Comparison of ENCODE assay signal across 25 cellular contexts in genomic region chr3:50658831-50659230, GRCh38. TPM values are rescaled to one million over a fixed set of nuclear protein-coding genes. Genes with fewer than 3 reads are reported as not detected.
DNase-seq lines count a peak whose midpoint lies in the region; ATAC-seq and TF ChIP-seq lines count a peak whose summit lies in the region.
"Had no signal": no experiment of that assay in that cellular context is flagged by ENCODE, and none has a peak within 500 bp of the region (broad histone marks: within the 10 kb centered on the region; RNA-seq: fewer than 3 reads in every experiment).

No MANE protein-coding gene starts in this region.

- H3K36me3 Mint-ChIP-seq in endodermal cell (ENCODE audit: low read depth): no peaks in the 10 kb centered on the region
- no peaks in the 10 kb centered on the region for H3K36me3 Mint-ChIP-seq in stimulated activated memory B cell treated with anti-CD40 and anti-IgM and Interleukin-4, amounts not matched to agents 10 μg/mL and 1 μg/mL and 100 μg/mL, for 72 hours
- H3K36me3 Mint-ChIP-seq: CD8-positive, alpha-beta T cell had no signal

- peak; percentile 46 for DNase-seq in activated CD8-positive, alpha-beta memory T cell treated with anti-CD3 and anti-CD28 coated beads, Interleukin-2, amount 50 U/mL, for 48 hours
- DNase-seq in activated CD8-positive, alpha-beta memory T cell treated with anti-CD3 and anti-CD28 coated beads, Interleukin-2, amount 50 U/mL, for 4 hours: no peak
- DNase-seq in DND-41 (peak; percentile 3), endodermal cell (peak; percentile 13), tibial nerve (ENCODE audit: low spot score in 2 of 2) (no peak), globus pallidus (ENCODE audit: low spot score) (no peak)
- DNase-seq: 8988T; Calu3; CD8-positive, alpha-beta T cell; DMS153; Karpas-422; MV-4-11; NCI-H1105 treated with DMSO at 0.1 percent for 48 hours; NCI-H1694; NCI-H2081; NCI-H2171; NCI-H345; NCI-H524; NCI-H774; Right ventricle myocardium superior had no signal

- WGBS in endodermal cell (ENCODE audit: insufficient coverage in 1 of 2, insufficient read length in 1 of 2), 2 experiments: 92 to 100% methylated on average over 2 to 3 of the region's 3 CpGs
- 97 to 100% methylated on average over 3 of the region's 3 CpGs for WGBS in tibial nerve, 2 donors

- H4K20me1 ChIP-seq in DND-41 (ENCODE audit: insufficient read depth, low read length): 0 out of 2 replicates have a peak, but pooled peaks cover 3% of the 10 kb centered on the region

- H3K9me3 ChIP-seq in DND-41 (ENCODE audit: insufficient read depth, low read length, severe bottlenecking) (no peaks in the 10 kb centered on the region), endodermal cell (ENCODE audit: control insufficient read depth, low read length) (no peaks in the 10 kb centered on the region), tibial nerve (no peaks in the 10 kb centered on the region)
- H3K9me3 ChIP-seq: BLaER1 treated with 17β-estradiol and CSF1 and Interleukin-3, amounts not matched to agents 10 nM and 100 nM; HAP-1 had no signal

- H3K79me2 ChIP-seq in DND-41 (ENCODE audit: insufficient read depth, low read length): no peaks in the 10 kb centered on the region

- no peak overlapping the region for H3K4me3 ChIP-seq in DND-41 (ENCODE audit: low read depth in 1 of 2, low read length in 2 of 2)
- no peak overlapping the region for H3K4me3 ChIP-seq in endodermal cell (ENCODE audit: low read length)
- H3K4me3 ChIP-seq in tibial nerve: no peak overlapping the region
- H3K4me3 ChIP-seq: BLaER1 treated with 17β-estradiol and CSF1 and Interleukin-3, amounts not matched to agents 10 nM and 100 nM; GM23338; HAP-1 had no signal

- H3K27me3 ChIP-seq in DND-41 (ENCODE audit: insufficient read depth, low read length, poor library complexity) (no peaks in the 10 kb centered on the region), endodermal cell (ENCODE audit: control insufficient read depth, insufficient read depth, low read length, poor library complexity, severe bottlenecking) (no peaks in the 10 kb centered on the region), tibial nerve (no peaks in the 10 kb centered on the region)
- H3K27me3 ChIP-seq: BLaER1 treated with 17β-estradiol and CSF1 and Interleukin-3, amounts not matched to agents 10 nM and 100 nM had no signal

- no peak overlapping the region for H3K4me2 ChIP-seq in DND-41 (ENCODE audit: insufficient read depth, low read length)
- H3K4me2 ChIP-seq: BLaER1 treated with 17β-estradiol and CSF1 and Interleukin-3, amounts not matched to agents 10 nM and 100 nM; GM23338 had no signal

- peaks cover 8% of the 10 kb centered on the region for H3K27me3 Mint-ChIP-seq in endodermal cell (ENCODE audit: insufficient read depth)
- H3K27me3 Mint-ChIP-seq in stimulated activated memory B cell treated with anti-CD40 and anti-IgM and Interleukin-4, amounts not matched to agents 10 μg/mL and 1 μg/mL and 100 μg/mL, for 72 hours: no peaks in the 10 kb centered on the region

- no peak overlapping the region for H3K9ac ChIP-seq in DND-41 (ENCODE audit: low read depth, low read length)
- no peak overlapping the region for H3K9ac ChIP-seq in endodermal cell (ENCODE audit: extremely low read depth, low read length, poor library complexity, severe bottlenecking)
- H3K9ac ChIP-seq: BLaER1 treated with 17β-estradiol and CSF1 and Interleukin-3, amounts not matched to agents 10 nM and 100 nM had no signal

- no peak for TF ChIP-seq EP300 in tibial nerve (IDR thresholded peaks at IDR 0.05)

- ATAC-seq in DND-41 (ENCODE audit: insufficient read depth, low read depth): no peak
- ATAC-seq in stimulated activated memory B cell treated with anti-CD40 and anti-IgM and Interleukin-4, amounts not matched to agents 10 μg/mL and 1 μg/mL and 100 μg/mL, for 72 hours: peak; percentile 5
- ATAC-seq: CD8-positive, alpha-beta T cell; GM23338 had no signal

- no peak for TF ChIP-seq POLR2A in tibial nerve (IDR thresholded peaks at IDR 0.05)

- no peaks in the 10 kb centered on the region for H3K4me1 ChIP-seq in DND-41 (ENCODE audit: insufficient read depth, low read length)
- H3K4me1 ChIP-seq in endodermal cell (ENCODE audit: control insufficient read depth, insufficient read depth, low read length): no peaks in the 10 kb centered on the region
- no peaks in the 10 kb centered on the region for H3K4me1 ChIP-seq in tibial nerve
- H3K4me1 ChIP-seq: HAP-1 had no signal

- H3K36me3 ChIP-seq in DND-41 (ENCODE audit: insufficient read depth, low read length): no peaks in the 10 kb centered on the region
- no peaks in the 10 kb centered on the region for H3K36me3 ChIP-seq in endodermal cell (ENCODE audit: control insufficient read depth, insufficient read depth, low read length)
- no peaks in the 10 kb centered on the region for H3K36me3 ChIP-seq in tibial nerve
- H3K36me3 ChIP-seq: BLaER1 treated with 17β-estradiol and CSF1 and Interleukin-3, amounts not matched to agents 10 nM and 100 nM; HAP-1 had no signal

- no peak overlapping the region for H2AFZ ChIP-seq in DND-41 (ENCODE audit: low read depth, low read length)
- H2AFZ ChIP-seq: GM23338 had no signal

- no peak overlapping the region for H3K27ac Mint-ChIP-seq in endodermal cell
- no peak overlapping the region for H3K27ac Mint-ChIP-seq in stimulated activated memory B cell treated with anti-CD40 and anti-IgM and Interleukin-4, amounts not matched to agents 10 μg/mL and 1 μg/mL and 100 μg/mL, for 72 hours
- H3K27ac Mint-ChIP-seq: CD8-positive, alpha-beta T cell; GM23338 had no signal

- H3K4me3 Mint-ChIP-seq in endodermal cell: no peak overlapping the region
- no peak overlapping the region for H3K4me3 Mint-ChIP-seq in stimulated activated memory B cell treated with anti-CD40 and anti-IgM and Interleukin-4, amounts not matched to agents 10 μg/mL and 1 μg/mL and 100 μg/mL, for 72 hours
- H3K4me3 Mint-ChIP-seq: CD8-positive, alpha-beta T cell; GM23338 had no signal

- peaks cover 8% of the 10 kb centered on the region for H3K4me1 Mint-ChIP-seq in endodermal cell
- no peaks in the 10 kb centered on the region for H3K4me1 Mint-ChIP-seq in stimulated activated memory B cell treated with anti-CD40 and anti-IgM and Interleukin-4, amounts not matched to agents 10 μg/mL and 1 μg/mL and 100 μg/mL, for 72 hours
- H3K4me1 Mint-ChIP-seq: GM23338 had no signal

- TF ChIP-seq CTCF in DND-41 (IDR thresholded peaks at IDR 0.05; ENCODE audit: borderline replicate concordance, extremely low read depth, low read length, poor library complexity, severe bottlenecking): no peak
- TF ChIP-seq CTCF in endodermal cell (conservative IDR thresholded peaks at IDR 0.05): no peak
- no peak for TF ChIP-seq CTCF in tibial nerve (IDR thresholded peaks at IDR 0.05)

- no peak overlapping the region for H3K27ac ChIP-seq in DND-41 (ENCODE audit: low read length)
- H3K27ac ChIP-seq in endodermal cell (ENCODE audit: low read depth, low read length): no peak overlapping the region
- H3K27ac ChIP-seq in tibial nerve: no peak overlapping the region
- H3K27ac ChIP-seq: BLaER1 treated with 17β-estradiol and CSF1 and Interleukin-3, amounts not matched to agents 10 nM and 100 nM had no signal

- H3K9me3 Mint-ChIP-seq in endodermal cell: no peaks in the 10 kb centered on the region
- no peaks in the 10 kb centered on the region for H3K9me3 Mint-ChIP-seq in stimulated activated memory B cell treated with anti-CD40 and anti-IgM and Interleukin-4, amounts not matched to agents 10 μg/mL and 1 μg/mL and 100 μg/mL, for 72 hours
- H3K9me3 Mint-ChIP-seq: CD8-positive, alpha-beta T cell; GM23338 had no signal

RNA-seq across cellular contexts. Expression of gene DOCK3, which starts 15.9 kb away (rescaled TPM):
- total RNA-seq in endodermal cell (1 to 10 TPM; 7.7 to 8.5 TPM), tibial nerve (1 to 10 TPM; 4.0 to 6.3 (median 5.8) TPM)
- polyA plus RNA-seq in endodermal cell (2013, experiment 1 of 2): 4.2 TPM
- polyA plus RNA-seq in endodermal cell (2013, experiment 2 of 2): 3.9 TPM
- total RNA-seq: OCI-LY7 had no signal

RNA-seq across cellular contexts. Expression of gene MAPKAPK3, which starts 41.9 kb away (rescaled TPM):
- total RNA-seq in endodermal cell (10 to 100 TPM; 37.2 to 39.7 TPM), tibial nerve (10 to 100 TPM; 17.2 to 53.7 (median 18.0) TPM)
- 29.9 TPM for polyA plus RNA-seq in endodermal cell (2013, experiment 1 of 2)
- polyA plus RNA-seq in endodermal cell (2013, experiment 2 of 2): 26.1 TPM

RNA-seq across cellular contexts. Expression of gene CISH, which starts 47.3 kb away (rescaled TPM):
- total RNA-seq in endodermal cell (1 to 10 TPM; 1.2 to 2.0 TPM), tibial nerve (10 to 100 TPM in 1 of 4 donors, 1 to 10 TPM in 3; 5.5 to 15.5 (median 5.8) TPM)
- 3.6 TPM for polyA plus RNA-seq in endodermal cell (2013, experiment 1 of 2)
- 3.7 TPM for polyA plus RNA-seq in endodermal cell (2013, experiment 2 of 2)
- total RNA-seq: OCI-LY7 had no signal

Comparison
In these comparisons a context has a peak if more than half of its experiments do, and no peak if none do; other contexts are left out.
1. DNase-seq: peak in activated CD8-positive, alpha-beta memory T cell treated with anti-CD3 and anti-CD28 coated beads, Interleukin-2, amount 50 U/mL, for 48 hours (single experiment), DND-41 (single experiment) and endodermal cell (single experiment); none in activated CD8-positive, alpha-beta memory T cell treated with anti-CD3 and anti-CD28 coated beads, Interleukin-2, amount 50 U/mL, for 4 hours (single experiment), tibial nerve (0 of 2) and globus pallidus (single experiment).